ENCODE assay signal across 25 cellular contexts in the genomic region with DNA sequence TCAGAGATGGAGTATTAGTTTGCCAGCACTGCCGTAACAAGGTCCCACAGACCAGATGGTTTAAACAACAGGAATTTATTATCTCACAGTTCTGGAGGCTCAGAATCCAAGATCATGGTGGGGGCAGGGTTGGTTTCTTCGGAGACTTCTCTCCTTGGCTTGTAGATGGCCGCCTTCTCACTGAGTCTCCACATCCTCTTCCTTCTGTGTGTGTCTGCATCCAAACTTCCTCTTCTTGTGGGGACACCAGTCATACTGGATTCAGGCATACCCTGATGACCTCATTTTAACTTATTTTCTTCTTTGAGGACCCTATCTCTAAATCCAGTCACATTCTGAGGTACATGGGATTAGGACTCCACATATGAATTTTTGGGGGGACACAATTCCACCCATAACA.
"Had no signal": no experiment of that assay in that cellular context is flagged by ENCODE, and none has a peak within 500 bp of the region (broad histone marks: within the 10 kb centered on the region; RNA-seq: fewer than 3 reads in every experiment).

No MANE protein-coding gene starts in this region.

- H3K36me3 ChIP-seq: SJSA1 had no signal

- DNase-seq: activated B cell treated with CpG ODN at 0.5 μM for 24 hours; activated CD4-positive, alpha-beta T cell treated with anti-CD3 and anti-CD28 coated beads for 1 hour; activated CD4-positive, alpha-beta T cell treated with anti-CD3 and anti-CD28 coated beads, Interleukin-2, amount 10 ng/mL, durations not matched to agents 24 days and 14 days; activated CD4-positive, alpha-beta T cell treated with anti-CD3 and anti-CD28 coated beads, Interleukin-2, amount 50 U/mL, for 48 hours; activated CD8-positive, alpha-beta memory T cell treated with anti-CD3 and anti-CD28 coated beads, Interleukin-2, amount 10 ng/mL, durations not matched to agents 7 days and 5 days; activated effector memory CD4-positive, alpha-beta T cell treated with Interleukin-2 at 50 U/mL for 16 hours; activated naive CD4-positive, alpha-beta T cell; activated T-cell treated with anti-CD3 and anti-CD28 coated beads, Interleukin-2, amount 50 U/mL, for 24 hours; aorta; MM.1S; NCI-H1105 treated with DMSO at 0.1 percent for 48 hours; NCI-H1436 treated with DMSO at 0.1 percent for 48 hours; NCI-H187 treated with DMSO at 0.1 percent for 48 hours; NCI-H2081 treated with DMSO at 0.1 percent for 48 hours; NCI-H446; NCI-H524; OCI-M1; RPMI8226; T-cell; T-helper 2 cell; T1000 had no signal

- H3K4me1 ChIP-seq: SJSA1 had no signal

- H3K27me3 ChIP-seq: SJSA1 had no signal

- H3K27ac ChIP-seq: SJSA1 had no signal

- H3K9me3 ChIP-seq: SJSA1 had no signal

- ATAC-seq: activated CD8-positive, alpha-beta memory T cell treated with anti-CD3 and anti-CD28 coated beads, Interleukin-2, amount 10 ng/mL, durations not matched to agents 7 days and 5 days; Panc1; Right ventricle myocardium inferior; SK-N-SH treated with all-trans-retinoic acid at 6 μM for 48 hours; T-cell had no signal

- H3K4me3 ChIP-seq: SJSA1 had no signal
